In the genomic region with DNA sequence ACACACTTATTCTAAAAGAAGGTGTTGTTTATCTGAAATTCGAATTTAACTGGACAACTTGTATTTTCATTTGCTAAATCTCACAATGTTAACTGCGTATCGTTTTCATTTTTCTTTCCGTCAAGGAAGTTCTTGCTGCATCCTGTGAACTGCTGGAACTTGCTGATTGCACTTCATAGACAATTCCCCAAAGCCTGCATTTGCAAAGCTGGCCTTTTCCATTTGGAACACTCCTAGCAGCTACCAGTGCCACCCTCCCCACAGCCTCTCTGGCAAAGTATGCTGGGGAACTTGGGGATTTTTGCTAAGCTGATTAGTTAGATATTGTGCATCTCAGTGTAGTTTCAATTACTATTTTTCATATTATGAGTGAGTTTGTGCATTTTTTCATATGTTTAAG, we compare ENCODE assay signal across 20 cellular contexts.
"Had no signal": no experiment of that assay in that cellular context is flagged by ENCODE, and none has a peak within 500 bp of the region (broad histone marks: within the 10 kb centered on the region; RNA-seq: fewer than 3 reads in every experiment).

No MANE protein-coding gene starts in this region.

- H3K36me3 ChIP-seq: ascending aorta, brain microvascular endothelial cell, neural progenitor cell, spleen had no signal

- H3K27ac Mint-ChIP-seq: activated CD8-positive, alpha-beta T cell treated with anti-CD3 and anti-CD28 coated beads, Interleukin-2, amount 10 ng/mL, durations not matched to agents 7 days and 5 days; activated naive CD4-positive, alpha-beta T cell treated with anti-CD3 and anti-CD28 coated beads, Interleukin-2, amount 50 U/mL, for 24 hours; activated T-helper 1 cell treated with anti-CD3 and anti-CD28 coated beads, Interleukin-12 subunit alpha, Interleukin-12 subunit beta, Interleukin-2, Interleukin-4 antibody, amounts not matched to agents 30 ng/mL and 10 ng/mL and 1 ng/mL, durations not matched to agents 14 hours and 24 hours and 36 hours; naive thymus-derived CD8-positive, alpha-beta T cell; neural progenitor cell had no signal

- H3K9ac ChIP-seq: neural progenitor cell had no signal

- H3K4me1 Mint-ChIP-seq: activated naive CD4-positive, alpha-beta T cell treated with anti-CD3 and anti-CD28 coated beads, Interleukin-2, amount 50 U/mL, for 24 hours; naive thymus-derived CD8-positive, alpha-beta T cell; neural progenitor cell had no signal

- H3K4me3 ChIP-seq: ascending aorta, neural progenitor cell, spleen had no signal

- DNase-seq: activated CD4-positive, alpha-beta T cell treated with anti-CD3 and anti-CD28 coated beads for 1 hour; activated CD4-positive, alpha-beta T cell treated with anti-CD3 and anti-CD28 coated beads, Interleukin-2, amount 50 U/mL, for 1 hour; activated CD8-positive, alpha-beta T cell treated with anti-CD3 and anti-CD28 coated beads, Interleukin-2, amount 10 ng/mL, durations not matched to agents 7 days and 5 days; activated gamma-delta T cell; brain microvascular endothelial cell; central memory CD4-positive, alpha-beta T cell; foreskin fibroblast; hippocampal formation; kidney glomerular epithelial cell; mesendoderm; naive thymus-derived CD8-positive, alpha-beta T cell; posterior cingulate gyrus; spleen; stimulated activated CD4-positive, alpha-beta T cell treated with anti-CD3 and anti-CD28 coated beads, Interleukin-4, amount 100 ng/mL, for 1 hour; stimulated activated naive CD4-positive, alpha-beta T cell treated with Interleukin-2 at 50 U/mL for 16 hours; T-helper 9 cell had no signal

- H2AFZ ChIP-seq: neural progenitor cell had no signal

- ATAC-seq: activated CD8-positive, alpha-beta T cell treated with anti-CD3 and anti-CD28 coated beads, Interleukin-2, amount 10 ng/mL, durations not matched to agents 7 days and 5 days; naive thymus-derived CD8-positive, alpha-beta T cell had no signal

- H3K27me3 ChIP-seq: ascending aorta, brain microvascular endothelial cell, neural progenitor cell, spleen had no signal

- H3K27ac ChIP-seq: ascending aorta, brain microvascular endothelial cell, neural progenitor cell had no signal

- H3K4me3 Mint-ChIP-seq: activated CD8-positive, alpha-beta T cell treated with anti-CD3 and anti-CD28 coated beads, Interleukin-2, amount 10 ng/mL, durations not matched to agents 7 days and 5 days; activated naive CD4-positive, alpha-beta T cell treated with anti-CD3 and anti-CD28 coated beads, Interleukin-2, amount 50 U/mL, for 24 hours; activated T-helper 1 cell treated with anti-CD3 and anti-CD28 coated beads, Interleukin-12 subunit alpha, Interleukin-12 subunit beta, Interleukin-2, Interleukin-4 antibody, amounts not matched to agents 30 ng/mL and 10 ng/mL and 1 ng/mL, durations not matched to agents 14 hours and 24 hours and 36 hours; naive thymus-derived CD8-positive, alpha-beta T cell; neural progenitor cell had no signal

- H3K9me3 ChIP-seq: ascending aorta had no signal

- H3K4me1 ChIP-seq: ascending aorta, neural progenitor cell, spleen had no signal

- H3K4me2 ChIP-seq: neural progenitor cell had no signal
